In the genomic region with DNA sequence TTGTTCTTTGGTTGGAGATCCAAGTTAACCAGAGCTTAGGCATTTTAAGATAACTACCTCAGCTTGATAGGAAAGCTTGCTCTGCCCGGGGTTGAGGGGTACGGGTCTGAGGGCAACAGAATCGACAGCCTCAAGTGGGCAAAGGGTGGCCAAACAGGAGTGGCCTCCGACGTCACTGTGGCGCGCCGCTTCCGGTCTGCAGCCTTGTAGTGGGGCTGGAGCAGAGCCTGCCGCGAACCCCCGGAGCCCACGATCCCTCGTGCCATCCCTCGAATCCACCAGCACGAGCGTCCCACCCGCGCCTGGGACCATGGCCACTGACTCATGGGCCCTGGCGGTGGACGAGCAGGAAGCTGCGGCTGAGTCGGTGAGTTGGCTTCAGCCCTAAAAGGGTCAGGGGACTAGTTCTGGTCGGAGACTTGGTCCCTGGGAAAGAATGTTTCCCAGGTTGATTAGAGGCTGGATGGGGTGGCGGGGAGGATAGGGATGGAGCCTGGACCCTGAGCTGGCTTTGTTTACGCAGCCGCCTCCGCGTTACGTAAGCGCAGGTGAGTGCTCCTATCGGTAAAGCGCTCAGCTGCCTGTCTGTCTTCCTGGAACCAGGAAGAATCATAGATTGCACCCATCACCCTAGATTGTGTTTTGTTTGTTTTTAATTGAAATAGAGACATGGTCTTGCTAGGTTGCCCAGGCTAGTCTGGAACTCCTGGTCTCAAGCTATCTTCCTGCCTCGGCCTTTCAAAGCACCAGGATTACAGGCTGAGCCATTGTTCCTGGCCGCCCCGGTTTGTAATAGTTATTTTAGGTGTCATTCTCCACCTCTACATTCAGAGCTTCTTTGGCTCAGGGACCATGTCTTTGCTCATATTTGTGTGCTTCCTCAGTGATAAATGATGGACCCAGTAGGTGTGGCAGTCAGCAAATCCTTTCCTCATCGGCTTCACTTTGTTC, we compare ENCODE assay signal across 8 cellular contexts.
DNase-seq lines count a peak whose midpoint lies in the region; ATAC-seq lines count a peak whose summit lies in the region.

A gene (plus strand): TSS at position 199 of the 951 bp plus-strand sequence. CDS start 112 bp downstream, at position 311.

- peak; percentile 73 for DNase-seq in NCI-H2171 treated with DMSO at 0.1 percent for 48 hours (lab: John Stamatoyannopoulos, UW)
- DNase-seq in activated CD4-positive, CD25-positive, alpha-beta regulatory T cell treated with anti-CD3 and anti-CD28 coated beads, Interleukin-2, amount 50 U/mL, for 16 hours (ENCODE audit: low read depth, low spot score) = peak; percentile 21
- DNase-seq in cerebellar nuclear complex (lab: John Stamatoyannopoulos, UW) = peak; percentile 51 to 52
- DNase-seq in islet precursor cell = peak; percentile 82
- peak; percentile 21 to 50 for DNase-seq in stimulated activated CD4-positive, alpha-beta T cell treated with anti-CD3 and anti-CD28 coated beads, Interleukin-12 subunit alpha, Interleukin-12 subunit beta, amount 100 ng/mL, for 24 hours (ENCODE audit: low read depth in 2 of 2)
- no peak for DNase-seq in OCI-M2 (lab: John Stamatoyannopoulos, UW; ENCODE audit: unreplicated experiment)

- ATAC-seq in GM18502 (IDR thresholded peaks at IDR 0.05; ENCODE audit: poor library complexity, unreplicated experiment) (peak; percentile 88), HG03039 (IDR thresholded peaks at IDR 0.05; ENCODE audit: unreplicated experiment) (peak; percentile 72)
